16 cellular contexts compared by ENCODE assay signal in the genomic region with DNA sequence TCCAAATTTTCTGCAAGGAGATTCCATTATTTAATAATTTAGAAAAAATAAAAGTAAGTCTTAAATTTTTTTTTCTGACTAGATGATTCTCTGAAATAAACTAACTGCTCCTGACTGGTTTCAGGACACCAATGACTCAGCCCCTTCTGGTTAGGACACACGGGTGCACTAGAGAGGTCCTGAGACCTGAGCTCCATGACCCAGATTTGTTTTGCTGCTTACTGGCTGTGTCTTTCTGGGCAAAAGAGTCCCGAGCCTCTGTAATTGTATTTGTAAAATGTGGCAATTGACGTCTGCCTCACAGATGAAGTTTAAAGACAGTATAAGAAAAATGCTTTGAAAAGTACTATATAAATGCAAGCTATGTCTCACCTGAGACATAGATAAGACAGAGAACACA.
"Had no signal": no experiment of that assay in that cellular context is flagged by ENCODE, and none has a peak within 500 bp of the region (broad histone marks: within the 10 kb centered on the region; RNA-seq: fewer than 3 reads in every experiment).

No MANE protein-coding gene starts in this region.

- H3K27ac Mint-ChIP-seq: activated CD4-positive, alpha-beta memory T cell treated with anti-CD3 and anti-CD28 coated beads, Interleukin-2, amount 10 ng/mL, durations not matched to agents 7 days and 5 days; activated CD4-positive, alpha-beta T cell treated with anti-CD3 and anti-CD28 coated beads for 36 hours; activated naive CD8-positive, alpha-beta T cell treated with anti-CD3 and anti-CD28 coated beads, Interleukin-2, amount 50 U/mL, for 24 hours; natural killer cell; stimulated activated naive B cell treated with anti-CD40 and anti-IgM and Interleukin-4, amounts not matched to agents 10 μg/mL and 1 μg/mL and 100 μg/mL, for 72 hours; T-helper 2 cell treated with Interferon-gamma antibody and Interleukin-4, amounts not matched to agents 5 μg/mL and 100 μg/mL, for 36 hours had no signal

- H3K27ac ChIP-seq: spleen, suprapubic skin, upper lobe of left lung had no signal

- DNase-seq: activated CD4-positive, alpha-beta memory T cell treated with anti-CD3 and anti-CD28 coated beads, Interleukin-2, amount 10 ng/mL, durations not matched to agents 7 days and 5 days; activated CD4-positive, alpha-beta T cell treated with anti-CD3 and anti-CD28 coated beads for 36 hours; activated CD8-positive, alpha-beta memory T cell treated with anti-CD3 and anti-CD28 coated beads, Interleukin-2, amount 50 U/mL, for 48 hours; activated naive CD4-positive, alpha-beta T cell; activated naive CD8-positive, alpha-beta T cell treated with anti-CD3 and anti-CD28 coated beads, Interleukin-2, amount 50 U/mL, for 24 hours; cortex of kidney; effector memory CD4-positive, alpha-beta T cell; mucosa of descending colon; natural killer cell; spleen; stimulated activated CD4-positive, alpha-beta T cell treated with anti-CD3 and anti-CD28 coated beads, Interleukin-1b, Interleukin-23, amount 100 ng/mL, for 48 hours; stimulated activated naive B cell treated with anti-CD40 and anti-IgM and Interleukin-4, amounts not matched to agents 10 μg/mL and 1 μg/mL and 100 μg/mL, for 72 hours; SW 1271; upper lobe of left lung had no signal

- H3K4me3 Mint-ChIP-seq: activated CD4-positive, alpha-beta memory T cell treated with anti-CD3 and anti-CD28 coated beads, Interleukin-2, amount 10 ng/mL, durations not matched to agents 7 days and 5 days; activated CD4-positive, alpha-beta T cell treated with anti-CD3 and anti-CD28 coated beads for 36 hours; activated naive CD8-positive, alpha-beta T cell treated with anti-CD3 and anti-CD28 coated beads, Interleukin-2, amount 50 U/mL, for 24 hours; natural killer cell; stimulated activated naive B cell treated with anti-CD40 and anti-IgM and Interleukin-4, amounts not matched to agents 10 μg/mL and 1 μg/mL and 100 μg/mL, for 72 hours; T-helper 2 cell treated with Interferon-gamma antibody and Interleukin-4, amounts not matched to agents 5 μg/mL and 100 μg/mL, for 36 hours had no signal

- H3K36me3 Mint-ChIP-seq: natural killer cell; stimulated activated naive B cell treated with anti-CD40 and anti-IgM and Interleukin-4, amounts not matched to agents 10 μg/mL and 1 μg/mL and 100 μg/mL, for 72 hours had no signal

- H3K9me3 Mint-ChIP-seq: activated CD4-positive, alpha-beta memory T cell treated with anti-CD3 and anti-CD28 coated beads, Interleukin-2, amount 10 ng/mL, durations not matched to agents 7 days and 5 days; activated naive CD8-positive, alpha-beta T cell treated with anti-CD3 and anti-CD28 coated beads, Interleukin-2, amount 50 U/mL, for 24 hours; stimulated activated naive B cell treated with anti-CD40 and anti-IgM and Interleukin-4, amounts not matched to agents 10 μg/mL and 1 μg/mL and 100 μg/mL, for 72 hours; T-helper 2 cell treated with Interferon-gamma antibody and Interleukin-4, amounts not matched to agents 5 μg/mL and 100 μg/mL, for 36 hours had no signal

- H3K27me3 Mint-ChIP-seq: activated CD4-positive, alpha-beta memory T cell treated with anti-CD3 and anti-CD28 coated beads, Interleukin-2, amount 10 ng/mL, durations not matched to agents 7 days and 5 days; stimulated activated naive B cell treated with anti-CD40 and anti-IgM and Interleukin-4, amounts not matched to agents 10 μg/mL and 1 μg/mL and 100 μg/mL, for 72 hours had no signal

- H3K4me1 Mint-ChIP-seq: activated CD4-positive, alpha-beta memory T cell treated with anti-CD3 and anti-CD28 coated beads, Interleukin-2, amount 10 ng/mL, durations not matched to agents 7 days and 5 days; activated CD4-positive, alpha-beta T cell treated with anti-CD3 and anti-CD28 coated beads for 36 hours; activated naive CD8-positive, alpha-beta T cell treated with anti-CD3 and anti-CD28 coated beads, Interleukin-2, amount 50 U/mL, for 24 hours; natural killer cell; stimulated activated naive B cell treated with anti-CD40 and anti-IgM and Interleukin-4, amounts not matched to agents 10 μg/mL and 1 μg/mL and 100 μg/mL, for 72 hours had no signal

- H3K4me3 ChIP-seq: mucosa of descending colon, spleen, suprapubic skin, upper lobe of left lung had no signal

- H3K4me1 ChIP-seq: spleen, suprapubic skin, upper lobe of left lung had no signal

- H3K27me3 ChIP-seq: spleen, suprapubic skin, upper lobe of left lung had no signal

- H3K36me3 ChIP-seq: spleen, suprapubic skin, upper lobe of left lung had no signal

- H3K9me3 ChIP-seq: mucosa of descending colon, spleen, suprapubic skin, upper lobe of left lung had no signal
